ENCODE assay signal across 10 cellular contexts in the genomic region with DNA sequence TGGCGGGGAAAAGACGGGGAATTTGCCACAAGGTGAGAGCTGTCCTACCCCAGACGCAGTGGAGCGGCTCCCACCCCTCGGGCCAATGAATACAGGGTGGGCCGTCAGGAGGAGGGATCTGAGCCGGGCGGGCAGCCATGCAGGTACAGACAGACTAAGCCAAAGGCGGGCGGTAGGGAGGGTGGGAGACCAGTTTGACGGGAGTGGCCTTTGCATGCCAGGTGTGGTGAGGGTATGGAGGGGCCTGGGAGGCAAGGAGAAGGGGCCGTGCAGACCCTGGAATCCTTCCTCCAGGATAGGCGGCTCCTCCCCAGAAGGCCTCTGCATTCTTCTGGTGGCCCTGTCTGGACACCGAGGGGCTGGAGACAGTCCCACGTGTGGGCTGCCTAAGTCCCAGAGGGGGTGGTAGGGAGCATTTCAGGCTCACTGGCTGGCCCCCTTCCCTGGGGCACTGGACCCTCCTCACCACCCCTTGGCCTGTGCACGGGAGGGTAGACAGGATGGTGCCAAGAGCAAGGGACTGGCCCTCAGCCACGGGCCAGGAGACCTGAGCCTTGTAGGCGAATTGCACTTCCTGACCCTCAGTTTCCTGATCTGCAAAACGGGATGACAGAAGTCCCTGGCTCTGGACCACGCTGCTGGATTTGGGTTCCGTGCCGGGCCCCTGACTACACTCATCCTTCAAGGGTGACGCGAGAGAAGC. TPM values are rescaled to one million over a fixed set of nuclear protein-coding genes. Genes with fewer than 3 reads are reported as not detected.
DNase-seq lines count a peak whose midpoint lies in the region; ATAC-seq and TF ChIP-seq lines count a peak whose summit lies in the region.
"Had no signal": no experiment of that assay in that cellular context is flagged by ENCODE, and none has a peak within 500 bp of the region (broad histone marks: within the 10 kb centered on the region; RNA-seq: fewer than 3 reads in every experiment).

No MANE protein-coding gene starts in this region.

- no peak for ATAC-seq in heart right ventricle
- no peak for ATAC-seq in HG02884 (IDR thresholded peaks at IDR 0.05; ENCODE audit: unreplicated experiment)
- no peak for ATAC-seq in HG03571 (IDR thresholded peaks at IDR 0.05; ENCODE audit: unreplicated experiment)
- ATAC-seq in HG02623 (IDR thresholded peaks at IDR 0.05; ENCODE audit: unreplicated experiment) = no peak

- peak overlapping the region; percentile 93 to 95 for H3K4me3 Mint-ChIP-seq in CD14-positive monocyte

- peaks cover 30 to 46% of the 10 kb centered on the region in 2 donors for H3K36me3 Mint-ChIP-seq in CD14-positive monocyte

- 69 to 84% methylated on average over 24 of the region's 24 CpGs for WGBS in heart right ventricle, 2 donors

- H3K27ac Mint-ChIP-seq in CD14-positive monocyte = peak overlapping the region; percentile 76 to 99 (median 93)

- peaks cover 0 to 2% (median 2%) of the 10 kb centered on the region in 3 donors for H3K27me3 Mint-ChIP-seq in CD14-positive monocyte (ENCODE audit: low read depth in 3 of 3)

- peak overlapping the region in 1 of 10 donors; percentile 83 for H3K4me3 ChIP-seq in heart right ventricle

- no peak for DNase-seq in CD14-positive monocyte (ENCODE audit: low spot score)
- DNase-seq in activated CD8-positive, alpha-beta memory T cell treated with anti-CD3 and anti-CD28 coated beads, Interleukin-2, amount 50 U/mL, for 4 hours = peak; percentile 15
- DNase-seq in heart right ventricle = peak in 1 of 2 donors; percentile 29
- peak; percentile 81 for DNase-seq in posterior vena cava (ENCODE audit: low spot score)
- DNase-seq in GM10248 (ENCODE audit: extremely low spot score) = no peak
- DNase-seq: NCI-H2227 treated with DMSO at 0.1 percent for 48 hours had no signal

- H3K27ac ChIP-seq in heart right ventricle = peak overlapping the region in 9 of 10 donors; percentile 74 to 96 (median 89)
- H3K27ac ChIP-seq: KMS-11 had no signal

- peaks cover 68% of the 10 kb centered on the region for H3K4me1 Mint-ChIP-seq in CD14-positive monocyte

- H3K9me3 ChIP-seq in heart right ventricle = no peaks in the 10 kb centered on the region

- TF ChIP-seq CTCF in CD14-positive monocyte (IDR thresholded peaks at IDR 0.05) (no peak), heart right ventricle (IDR thresholded peaks at IDR 0.05) (no peak), GM10248 (IDR thresholded peaks at IDR 0.05; ENCODE audit: control extremely low read depth, extremely low read depth, low read depth, missing control alignments) (no peak)

- POLR2A ChIA-PET in GM10248 (lab: Yijun Ruan, JAX) = no interaction called here

- CTCF ChIA-PET in GM10248 (lab: Yijun Ruan, JAX) = interaction anchor here (1.6 kb wide), 1 partner anchor 39 kb away, joined by 3 read pairs; no protein-coding TSS in a partner anchor

- H3K4me1 ChIP-seq in heart right ventricle = peaks cover 59 to 96% (median 88%) of the 10 kb centered on the region in 9 donors

- H3K9me3 Mint-ChIP-seq in CD14-positive monocyte = no peaks in the 10 kb centered on the region

- intact Hi-C loops in CD14-positive monocyte (cut with micrococcal nuclease) = loop anchor here (5.0 kb wide), 3 partner anchors 33 to 47 kb away; a partner anchor contains a TSS
- intact Hi-C loops in heart right ventricle (cut with DNase I) = loop anchor here in 3 of 10 donors (2.0 to 5.0 kb wide), 2 partner anchors 27 to 47 kb away; a partner anchor contains a TSS
- intact Hi-C loops in posterior vena cava (cut with DNase I) = no loop called here

- H3K36me3 ChIP-seq in heart right ventricle = peaks cover 0 to 17% (median 0%) of the 10 kb centered on the region in 9 donors

- H3K27me3 ChIP-seq in heart right ventricle = no peaks in the 10 kb centered on the region

RNA-seq across cellular contexts. Expression of a gene that starts 2.8 kb away (rescaled TPM):
- polyA plus RNA-seq in CD14-positive monocyte = 10 to 100 TPM; 19.1 to 26.9 TPM
- total RNA-seq in heart right ventricle = 10 to 100 TPM; 10.4 to 36.9 (median 16.4) TPM
- 10 to 100 TPM; 12.3 to 47.7 TPM for polyA plus RNA-seq in heart right ventricle
- total RNA-seq in posterior vena cava = 10 to 100 TPM; 47.8 to 52.4 TPM

RNA-seq across cellular contexts. Expression of a gene that starts 39.6 kb away (rescaled TPM):
- polyA plus RNA-seq in CD14-positive monocyte (10 to 100 TPM; 27.6 to 28.2 TPM), heart right ventricle (10 to 100 TPM; 25.8 to 33.6 TPM)
- total RNA-seq in heart right ventricle (10 to 100 TPM; 12.6 to 33.7 (median 14.5) TPM), posterior vena cava (10 to 100 TPM; 25.4 to 29.2 TPM)

RNA-seq across cellular contexts. Expression of a gene that starts 47.9 kb away (rescaled TPM):
- polyA plus RNA-seq in CD14-positive monocyte (100 to 1,000 TPM in 1 of 2 donors, 10 to 100 TPM in 1; 76.1 to 103 TPM), heart right ventricle (100 to 1,000 TPM; 163 to 448 TPM)
- total RNA-seq in heart right ventricle (100 to 1,000 TPM; 188 to 289 (median 214) TPM), posterior vena cava (100 to 1,000 TPM; 297 to 327 TPM)

Comparison
In these comparisons a context has a peak if more than half of its experiments do, and no peak if none do; other contexts are left out.
1. DNase-seq: peak in activated CD8-positive, alpha-beta memory T cell treated with anti-CD3 and anti-CD28 coated beads, Interleukin-2, amount 50 U/mL, for 4 hours (single experiment) and posterior vena cava (single experiment); none in CD14-positive monocyte (single experiment) and GM10248 (single experiment).
2. intact Hi-C loops: an anchor here in CD14-positive monocyte (5.0 kb wide); none called in posterior vena cava.